8 cellular contexts compared by ENCODE assay signal in genomic region chr19:52786464-52787354, GRCh38.
A peak's percentile ranks its signal among the peaks of the same experiment; 100 is the strongest.
DNase-seq lines count a peak whose midpoint lies in the region; ATAC-seq and TF ChIP-seq lines count a peak whose summit lies in the region.
"Not testable (repeated sequence)": the region's sequence is repeated elsewhere in the genome, so short reads cannot be mapped to it uniquely, and the experiment has no call there.

Gene ZNF600, minus strand, starts transcription at chr19:52786791. Its CDS starts 7,903 bp downstream, at chr19:52778888.

- not testable (repeated sequence) for H4K20me1 ChIP-seq in OCI-LY3 (ENCODE audit: insufficient read depth, low read length)

- ATAC-seq in GM19372 (IDR thresholded peaks at IDR 0.05; ENCODE audit: low read depth, unreplicated experiment) (peak; percentile 91), HG03520 (IDR thresholded peaks at IDR 0.05; ENCODE audit: unreplicated experiment) (peak; percentile 74), memory B cell (ENCODE audit: low read depth) (peak; percentile 98)

- H3K27ac Mint-ChIP-seq in memory B cell, result peak within 1 kb of the TSS; percentile 63

- H3K27ac ChIP-seq in OCI-LY3 (ENCODE audit: low read length), result not testable (repeated sequence)

- peaks cover 13% of the 10 kb centered on the region for H3K36me3 Mint-ChIP-seq in memory B cell

- H3K36me3 ChIP-seq in OCI-LY3 (replicated peaks; ENCODE audit: low read depth, low read length); endocrine pancreas (ENCODE audit: control insufficient read depth, insufficient read depth, low read length): not testable (repeated sequence)

- peak within 1 kb of the TSS; percentile 90; the same call in 1 of the 2 replicates for H2AFZ ChIP-seq in OCI-LY3 (ENCODE audit: low read depth, low read length)

- not testable (repeated sequence) for H3K27me3 Mint-ChIP-seq in memory B cell

- H3K9ac ChIP-seq in OCI-LY3 (ENCODE audit: low read length) (peak within 1 kb of the TSS; percentile 81), endocrine pancreas (ENCODE audit: control insufficient read depth, insufficient read depth, low read length) (peak within 1 kb of the TSS; percentile 69)

- H3K27me3 ChIP-seq in OCI-LY3 (ENCODE audit: low read depth, low read length); endocrine pancreas (ENCODE audit: control insufficient read depth, insufficient read depth, low read length): not testable (repeated sequence)

- not testable (repeated sequence) for TF ChIP-seq CTCF in OCI-LY3 (IDR thresholded peaks at IDR 0.05; ENCODE audit: low read depth, low read length)

- H3K9me3 ChIP-seq in OCI-LY3 (ENCODE audit: insufficient read depth, low read length); endocrine pancreas (ENCODE audit: control insufficient read depth, low read length): not testable (repeated sequence)

- H3K4me3 ChIP-seq in OCI-LY3 (ENCODE audit: low read length) (peak within 1 kb of the TSS; percentile 86), endocrine pancreas (ENCODE audit: control insufficient read depth, insufficient read depth, low read length) (peak within 1 kb of the TSS; percentile 43)

- peaks cover 10% of the 10 kb centered on the region; the same call in 1 of the 2 replicates for H3K79me2 ChIP-seq in OCI-LY3 (ENCODE audit: low read length)

- H3K4me2 ChIP-seq in OCI-LY3 (ENCODE audit: low read length), result peak within 1 kb of the TSS; percentile 66

- H3K9me3 Mint-ChIP-seq in memory B cell, result not testable (repeated sequence)

- peak within 1 kb of the TSS; percentile 82 for H3K4me3 Mint-ChIP-seq in memory B cell

- not testable (repeated sequence) for H3K4me1 ChIP-seq in OCI-LY3 (ENCODE audit: low read length); endocrine pancreas (ENCODE audit: control insufficient read depth, insufficient read depth, low read length)

- H3K4me1 Mint-ChIP-seq in memory B cell, result peaks cover 22% of the 10 kb centered on the region

- peak; percentile 78 for DNase-seq in CD1c-positive myeloid dendritic cell (ENCODE audit: extremely low spot score)
- peak; percentile 64 for DNase-seq in activated CD8-positive, alpha-beta memory T cell treated with anti-CD3 and anti-CD28 coated beads, Interleukin-2, amount 50 U/mL, for 4 hours
- peak; percentile 57 to 58 for DNase-seq in memory B cell (ENCODE audit: low spot score in 2 of 2)
- peak; percentile 64 to 86 for DNase-seq in stimulated activated CD4-positive, alpha-beta T cell treated with anti-CD3 and anti-CD28 coated beads, Interleukin-4, amount 100 ng/mL, for 48 hours (ENCODE audit: low read depth in 2 of 2)
